ENCODE assay signal across 2 cellular contexts in the genomic region with DNA sequence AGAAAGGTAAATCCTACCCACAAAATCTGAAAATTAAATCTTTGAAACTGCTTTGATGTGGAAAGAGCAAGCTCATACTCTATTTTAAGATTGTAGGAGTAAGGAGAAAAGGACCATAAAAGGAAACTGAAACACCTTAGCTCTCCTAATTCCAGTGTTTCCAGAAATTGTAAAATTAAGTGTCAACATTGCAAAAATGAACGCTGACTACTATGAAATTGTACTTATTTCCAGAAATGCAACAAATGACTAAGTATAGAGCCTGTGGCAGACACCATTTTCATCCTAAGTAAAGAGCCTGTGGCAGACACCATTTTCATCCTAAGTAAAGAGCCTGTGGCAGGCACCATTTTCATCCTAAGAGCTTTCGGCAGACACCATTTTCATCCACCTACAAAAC.
TF ChIP-seq lines count a peak whose summit lies in the region.

No MANE protein-coding gene starts in this region.

TF ChIP-seq in HepG2, 621 proteins besides CTCF, POLR2A, EP300 and RAD21:
- no peak for TF ChIP-seq ZNF691 (CRISPR knock-in tag; IDR thresholded peaks at IDR 0.05; ENCODE audit: borderline replicate concordance, low read depth)
- TF ChIP-seq MAFF (IDR thresholded peaks at IDR 0.05; ENCODE audit: low read depth, low read length): peak; percentile 56
- TF ChIP-seq MAFK (conservative IDR thresholded peaks at IDR 0.05 in 1 of 2, IDR thresholded peaks at IDR 0.05 in 1 of 2; ENCODE audit: low read length in 2 of 2): peak; percentile 20 to 39; a peak in 1 of 4 replicates

TF ChIP-seq in IMR-90, 13 proteins besides CTCF, POLR2A, EP300 and RAD21:
- TF ChIP-seq MAFK (IDR thresholded peaks at IDR 0.05; ENCODE audit: low read depth, low read length) (peak; percentile 30; the same call in 1 of the 2 replicates), CEBPB (IDR thresholded peaks at IDR 0.05; ENCODE audit: low read depth, low read length) (no peak)
